Comparison of ENCODE assay signal across 1 cellular context in the genomic region with DNA sequence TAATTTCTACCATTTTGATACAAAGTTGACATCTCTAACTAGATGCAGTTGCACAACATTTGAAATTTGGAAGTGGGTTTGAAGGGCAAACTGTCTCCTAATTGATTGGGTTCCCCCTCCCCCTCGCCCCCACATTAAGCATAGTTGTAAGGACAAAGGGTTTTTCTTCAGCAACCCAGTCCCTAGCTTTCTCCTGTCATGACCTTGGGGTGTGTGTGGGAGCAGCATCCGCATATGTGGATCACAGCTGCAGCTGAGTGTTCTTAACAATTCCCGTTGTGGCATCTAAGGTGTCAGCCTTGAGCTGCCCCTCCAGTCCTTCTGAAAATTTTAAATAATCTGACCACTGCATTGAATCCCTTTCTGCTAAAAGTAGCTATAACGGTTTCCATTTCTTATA.
TF ChIP-seq lines count a peak whose summit lies in the region.

No MANE protein-coding gene starts in this region.

TF ChIP-seq in WTC11, 78 proteins besides CTCF, POLR2A, EP300 and RAD21 (continued from another document):
- no peak for TF ChIP-seq ZNF396 (CRISPR knock-in tag; IDR thresholded peaks at IDR 0.05; ENCODE audit: borderline replicate concordance)
